ENCODE assay signal across 9 cellular contexts in genomic region chr20:34637245-34638185, GRCh38. TPM values are rescaled to one million over a fixed set of nuclear protein-coding genes. Genes with fewer than 3 reads are reported as not detected.
A peak's percentile ranks its signal among the peaks of the same experiment; 100 is the strongest.
DNase-seq lines count a peak whose midpoint lies in the region; ATAC-seq and TF ChIP-seq lines count a peak whose summit lies in the region.
"Had no signal": no experiment of that assay in that cellular context is flagged by ENCODE, and none has a peak within 500 bp of the region (broad histone marks: within the 10 kb centered on the region; RNA-seq: fewer than 3 reads in every experiment).

No MANE protein-coding gene starts in this region.

- 86% methylated on average over 6 of the region's 6 CpGs for WGBS in mammary epithelial cell (ENCODE audit: low coverage, missing lambda C conversion rate)
- WGBS in hepatocyte (ENCODE audit: low lambda C conversion rate, missing lambda C conversion rate) = 82% methylated on average over 6 of the region's 6 CpGs

- no peak for ATAC-seq in stimulated activated naive CD8-positive, alpha-beta T cell treated with anti-CD3 and anti-CD28 coated beads, Interleukin-15, Interleukin-2, amounts not matched to agents 100 U/mL and 50 U/mL, for 24 hours
- ATAC-seq in GM23338 (no peak), HG02588 (IDR thresholded peaks at IDR 0.05; ENCODE audit: unreplicated experiment) (no peak)

- H3K36me3 ChIP-seq in mammary epithelial cell (ENCODE audit: insufficient read depth, low read length) (no peaks in the 10 kb centered on the region), hepatocyte (replicated peaks; ENCODE audit: insufficient read depth, low read depth) (no peaks in the 10 kb centered on the region), GM23338 (ENCODE audit: insufficient read depth) (peaks cover 4% of the 10 kb centered on the region; the same call in 1 of the 2 replicates)

- H3K9me3 ChIP-seq in mammary epithelial cell (replicated peaks; ENCODE audit: insufficient read depth, low read length) (no peaks in the 10 kb centered on the region), hepatocyte (ENCODE audit: low read depth) (no peaks in the 10 kb centered on the region)

- no peak overlapping the region for H3K4me2 ChIP-seq in mammary epithelial cell (ENCODE audit: insufficient read depth, low read depth, low read length)
- H3K4me2 ChIP-seq in hepatocyte = no peak overlapping the region
- H3K4me2 ChIP-seq in GM23338 = no peak overlapping the region

- H3K27me3 ChIP-seq in mammary epithelial cell (ENCODE audit: insufficient read depth, low read length) = no peaks in the 10 kb centered on the region
- H3K27me3 ChIP-seq in hepatocyte = no peaks in the 10 kb centered on the region
- no peaks in the 10 kb centered on the region for H3K27me3 ChIP-seq in GM23338 (ENCODE audit: insufficient read depth)

- H3K27me3 Mint-ChIP-seq in GM23338 (ENCODE audit: insufficient read depth, low read depth, poor library complexity) = no peaks in the 10 kb centered on the region

- H3K79me2 ChIP-seq in mammary epithelial cell (ENCODE audit: insufficient read depth, low read length) (no peaks in the 10 kb centered on the region), hepatocyte (no peaks in the 10 kb centered on the region), GM23338 (replicated peaks; ENCODE audit: insufficient read depth) (no peaks in the 10 kb centered on the region)

- intact Hi-C loops in mammary epithelial cell (cut with micrococcal nuclease) = no loop called here

- peak; percentile 81 for DNase-seq in GM03348 (ENCODE audit: low spot score)
- DNase-seq in mammary epithelial cell = peak; percentile 40
- DNase-seq in hepatocyte (ENCODE audit: low spot score) = no peak
- DNase-seq in skeletal muscle cell (ENCODE audit: low read depth) = peak; percentile 79
- DNase-seq in GM19240 (ENCODE audit: insufficient read length, low spot score) = no peak
- no peak for DNase-seq in stimulated activated naive CD8-positive, alpha-beta T cell treated with anti-CD3 and anti-CD28 coated beads, Interleukin-15, Interleukin-2, amounts not matched to agents 100 U/mL and 50 U/mL, for 24 hours
- no peak for DNase-seq in GM23338 (ENCODE audit: low spot score)
- DNase-seq: activated CD4-positive, alpha-beta T cell treated with anti-CD3 and anti-CD28 coated beads for 1 hour had no signal

- H4K20me1 ChIP-seq in mammary epithelial cell (ENCODE audit: insufficient read depth, low read length) (no peaks in the 10 kb centered on the region), hepatocyte (ENCODE audit: insufficient read depth, poor library complexity, severe bottlenecking) (no peaks in the 10 kb centered on the region), GM23338 (replicated peaks; ENCODE audit: insufficient read depth) (no peaks in the 10 kb centered on the region; the same call in 1 of the 2 replicates)

- no peak overlapping the region for H3K9ac ChIP-seq in mammary epithelial cell (ENCODE audit: insufficient read depth, low read length)

- TF ChIP-seq CTCF in mammary epithelial cell (conservative IDR thresholded peaks at IDR 0.05 in 1 of 2, IDR thresholded peaks at IDR 0.05 in 1 of 2; ENCODE audit: extremely low read depth in 1 of 2, insufficient read depth in 1 of 2, low read depth in 1 of 2, low read length in 2 of 2) (no peak), hepatocyte (IDR thresholded peaks at IDR 0.05; ENCODE audit: poor library complexity) (no peak), GM23338 (conservative IDR thresholded peaks at IDR 0.05; ENCODE audit: low read depth in 2 of 2) (no peak)

- H3K4me1 ChIP-seq in mammary epithelial cell (ENCODE audit: insufficient read depth, low read length) = no peaks in the 10 kb centered on the region
- H3K4me1 ChIP-seq in hepatocyte (ENCODE audit: insufficient read depth) = peaks cover 10% of the 10 kb centered on the region
- H3K4me1 ChIP-seq in GM23338 (ENCODE audit: insufficient read depth) = no peaks in the 10 kb centered on the region

- no peaks in the 10 kb centered on the region for H3K9me3 Mint-ChIP-seq in GM23338

- CTCF ChIA-PET in mammary epithelial cell (lab: Charles Lee; ENCODE audit: low non-redundant PET) = no interaction called here

- H2AFZ ChIP-seq in mammary epithelial cell (ENCODE audit: low read depth, low read length) = no peak overlapping the region
- no peak overlapping the region for H2AFZ ChIP-seq in hepatocyte
- no peak overlapping the region for H2AFZ ChIP-seq in GM23338

- H3K4me3 ChIP-seq in mammary epithelial cell (replicated peaks in 1 of 3; ENCODE audit: insufficient read depth in 1 of 3, low read depth in 2 of 3, low read length in 3 of 3) (no peak overlapping the region), hepatocyte (no peak overlapping the region), skeletal muscle cell (ENCODE audit: low read depth, low read length) (no peak overlapping the region), GM23338 (no peak overlapping the region)

- in situ Hi-C loops in mammary epithelial cell (cut with MboI; ENCODE audit: low sequenced_read_pairs in 2 of 2) = no loop called here

- dilution Hi-C loops in mammary epithelial cell (cut with HindIII; ENCODE audit: low sequenced_read_pairs) = no loop called here

- no peaks in the 10 kb centered on the region for H3K4me1 Mint-ChIP-seq in GM23338

- no peaks in the 10 kb centered on the region for H3F3A ChIP-seq in GM23338 (replicated peaks; ENCODE audit: low read depth)

- peaks cover 24% of the 10 kb centered on the region; the same call in 2 of the 3 replicates for H3K36me3 Mint-ChIP-seq in GM23338 (ENCODE audit: low read depth)

- H3K27ac Mint-ChIP-seq in GM23338 = no peak overlapping the region

- H3K9me2 ChIP-seq in hepatocyte (replicated peaks; ENCODE audit: insufficient read depth) (no peaks in the 10 kb centered on the region), GM23338 (ENCODE audit: insufficient read depth) (no peaks in the 10 kb centered on the region)

- BruUV-seq in mammary epithelial cell (replicated peaks; lab: Mats Ljungman, UMichigan) = no TSS peak

- no peak overlapping the region for H3K4me3 Mint-ChIP-seq in GM23338

- H3K27ac ChIP-seq in mammary epithelial cell (ENCODE audit: insufficient read depth, low read depth, low read length) (no peak overlapping the region), hepatocyte (peak overlapping the region; percentile 18), GM23338 (ENCODE audit: low read depth) (no peak overlapping the region)

TF ChIP-seq in GM23338, 12 proteins besides CTCF, POLR2A, EP300 and RAD21 (continues in another document):
- TF ChIP-seq NANOG (IDR thresholded peaks at IDR 0.05; ENCODE audit: borderline replicate concordance) = no peak
- TF ChIP-seq REST (IDR thresholded peaks at IDR 0.05; ENCODE audit: unreplicated experiment) = no peak
- TF ChIP-seq POLR2AphosphoS5 (IDR thresholded peaks at IDR 0.05; ENCODE audit: low read depth) = no peak
- no peak for TF ChIP-seq CREB1 (CRISPR knock-in tag; IDR thresholded peaks at IDR 0.05; ENCODE audit: low read depth)
- TF ChIP-seq ZNF114 (CRISPR knock-in tag; IDR thresholded peaks at IDR 0.05) = no peak

RNA-seq across cellular contexts. Expression of gene PIGU, which starts 39.4 kb away (rescaled TPM):
- total RNA-seq in mammary epithelial cell (10 to 100 TPM; 10.5 to 15.2 TPM), hepatocyte (19.3 and 26.1 TPM in 2 replicates)
- polyA plus RNA-seq in mammary epithelial cell (37.6 TPM), hepatocyte (31.5 and 32.7 TPM in 2 replicates), GM23338 (2016; fragmentation: Nextera tagmentation; extraction: Ambion mirVana) (22.4 and 24.3 TPM in 2 replicates)
- 29.6 TPM for polyA minus RNA-seq in mammary epithelial cell
- total RNA-seq in GM23338 (2014; rRNA removed; shearing (Covaris generic)) = 28.9 and 31.3 TPM in 2 replicates

Comparison
In these comparisons a context has a peak if more than half of its experiments do, and no peak if none do; other contexts are left out.
1. DNase-seq: peak in GM03348 (single experiment), mammary epithelial cell (single experiment) and skeletal muscle cell (single experiment); none in hepatocyte (single experiment), GM19240 (single experiment), stimulated activated naive CD8-positive, alpha-beta T cell treated with anti-CD3 and anti-CD28 coated beads, Interleukin-15, Interleukin-2, amounts not matched to agents 100 U/mL and 50 U/mL, for 24 hours (single experiment) and GM23338 (single experiment).